ENCODE assay signal across 14 cellular contexts in genomic region chr12:80979821-80980220, GRCh38. TPM values are rescaled to one million over a fixed set of nuclear protein-coding genes. Genes with fewer than 3 reads are reported as not detected.
"Had no signal": no experiment of that assay in that cellular context is flagged by ENCODE, and none has a peak within 500 bp of the region (broad histone marks: within the 10 kb centered on the region; RNA-seq: fewer than 3 reads in every experiment).

No MANE protein-coding gene starts in this region.

- H3K4me3 Mint-ChIP-seq: activated naive CD4-positive, alpha-beta T cell treated with anti-CD3 and anti-CD28 coated beads for 36 hours; activated naive CD8-positive, alpha-beta T cell treated with anti-CD3 and anti-CD28 coated beads, Interleukin-2, amount 50 U/mL, for 24 hours; activated T-helper 17 cell treated with anti-CD3 and anti-CD28 coated beads, Interleukin-2, amount 50 U/mL, for 72 hours; naive thymus-derived CD4-positive, alpha-beta T cell; stimulated activated memory B cell treated with anti-CD40 and anti-IgM and Interleukin-4, amounts not matched to agents 10 μg/mL and 1 μg/mL and 100 μg/mL, for 72 hours had no signal

- H3K27ac Mint-ChIP-seq: activated naive CD4-positive, alpha-beta T cell treated with anti-CD3 and anti-CD28 coated beads for 36 hours; activated naive CD8-positive, alpha-beta T cell treated with anti-CD3 and anti-CD28 coated beads, Interleukin-2, amount 50 U/mL, for 24 hours; activated T-helper 17 cell treated with anti-CD3 and anti-CD28 coated beads, Interleukin-2, amount 50 U/mL, for 72 hours; naive thymus-derived CD4-positive, alpha-beta T cell; stimulated activated memory B cell treated with anti-CD40 and anti-IgM and Interleukin-4, amounts not matched to agents 10 μg/mL and 1 μg/mL and 100 μg/mL, for 72 hours had no signal

- H3K27me3 Mint-ChIP-seq: activated naive CD8-positive, alpha-beta T cell treated with anti-CD3 and anti-CD28 coated beads, Interleukin-2, amount 50 U/mL, for 24 hours; activated T-helper 17 cell treated with anti-CD3 and anti-CD28 coated beads, Interleukin-2, amount 50 U/mL, for 72 hours; naive thymus-derived CD4-positive, alpha-beta T cell; stimulated activated memory B cell treated with anti-CD40 and anti-IgM and Interleukin-4, amounts not matched to agents 10 μg/mL and 1 μg/mL and 100 μg/mL, for 72 hours had no signal

- ATAC-seq: activated naive CD8-positive, alpha-beta T cell treated with anti-CD3 and anti-CD28 coated beads, Interleukin-2, amount 50 U/mL, for 24 hours; activated T-helper 17 cell treated with anti-CD3 and anti-CD28 coated beads, Interleukin-2, amount 50 U/mL, for 72 hours; gastrocnemius medialis; heart left ventricle; left lobe of liver; naive thymus-derived CD4-positive, alpha-beta T cell; stimulated activated memory B cell treated with anti-CD40 and anti-IgM and Interleukin-4, amounts not matched to agents 10 μg/mL and 1 μg/mL and 100 μg/mL, for 72 hours had no signal

- H3K4me3 ChIP-seq: gastrocnemius medialis, heart left ventricle, pancreas had no signal

- H3K36me3 ChIP-seq: breast epithelium, gastrocnemius medialis, heart left ventricle, pancreas, WERI-Rb-1 had no signal

- H3K4me1 ChIP-seq: breast epithelium, gastrocnemius medialis, heart left ventricle, pancreas had no signal

- H3K36me3 Mint-ChIP-seq: naive thymus-derived CD4-positive, alpha-beta T cell; stimulated activated memory B cell treated with anti-CD40 and anti-IgM and Interleukin-4, amounts not matched to agents 10 μg/mL and 1 μg/mL and 100 μg/mL, for 72 hours had no signal

- H3K4me1 Mint-ChIP-seq: activated naive CD8-positive, alpha-beta T cell treated with anti-CD3 and anti-CD28 coated beads, Interleukin-2, amount 50 U/mL, for 24 hours; activated T-helper 17 cell treated with anti-CD3 and anti-CD28 coated beads, Interleukin-2, amount 50 U/mL, for 72 hours; naive thymus-derived CD4-positive, alpha-beta T cell; stimulated activated memory B cell treated with anti-CD40 and anti-IgM and Interleukin-4, amounts not matched to agents 10 μg/mL and 1 μg/mL and 100 μg/mL, for 72 hours had no signal

- H3K27ac ChIP-seq: breast epithelium, gastrocnemius medialis, heart left ventricle, pancreas, WERI-Rb-1 had no signal

- DNase-seq: activated CD4-positive, alpha-beta T cell treated with anti-CD3 and anti-CD28 coated beads, Interleukin-2, amount 50 U/mL, for 48 hours; activated naive CD4-positive, alpha-beta T cell treated with anti-CD3 and anti-CD28 coated beads for 36 hours; activated naive CD8-positive, alpha-beta T cell treated with anti-CD3 and anti-CD28 coated beads, Interleukin-2, amount 50 U/mL, for 24 hours; aorta; erythroblast; gastrocnemius medialis; heart left ventricle; naive thymus-derived CD4-positive, alpha-beta T cell; pancreas; WERI-Rb-1 had no signal

- H3K27me3 ChIP-seq: breast epithelium, gastrocnemius medialis, heart left ventricle, pancreas had no signal

RNA-seq across cellular contexts. Expression of gene LIN7A, which starts 42.1 kb away (rescaled TPM):
- total RNA-seq: activated naive CD4-positive, alpha-beta T cell treated with anti-CD3 and anti-CD28 coated beads for 36 hours; activated T-helper 17 cell treated with anti-CD3 and anti-CD28 coated beads, Interleukin-2, amount 50 U/mL, for 72 hours had no signal
- polyA plus RNA-seq: naive thymus-derived CD4-positive, alpha-beta T cell had no signal
